ENCODE assay signal across 1 cellular context in genomic region chr20:63689046-63690000, GRCh38.
TF ChIP-seq lines count a peak whose summit lies in the region.

No MANE protein-coding gene starts in this region.

TF ChIP-seq in A549, 52 proteins besides CTCF, POLR2A, EP300 and RAD21:
- TF ChIP-seq JUN (IDR thresholded peaks at IDR 0.05) (0 out of 5 replicates have a peak, but pooled peaks of 1 of the 2 experiments have one; percentile 28), E2F6 (IDR thresholded peaks at IDR 0.05; ENCODE audit: borderline replicate concordance, low read depth) (no peak)
TF ChIP-seq in A549: peak in this region for 1.
